ENCODE assay signal across 8 cellular contexts in genomic region chr13:75482070-75482819, GRCh38. TPM values are rescaled to one million over a fixed set of nuclear protein-coding genes. Genes with fewer than 3 reads are reported as not detected.
A peak's percentile ranks its signal among the peaks of the same experiment; 100 is the strongest.
DNase-seq lines count a peak whose midpoint lies in the region; ATAC-seq, FAIRE-seq and TF ChIP-seq lines count a peak whose summit lies in the region.

TSS of gene TBC1D4 (minus strand) at chr13:75482169. CDS start at chr13:75481767, 402 bp downstream.

- no peaks in the 10 kb centered on the region for H3K27me3 Mint-ChIP-seq in chondrocyte (ENCODE audit: low read depth)

- H3K27ac Mint-ChIP-seq in chondrocyte (ENCODE audit: unreplicated experiment): peak within 1 kb of the TSS; percentile 88

- H4K20me1 ChIP-seq in keratinocyte (ENCODE audit: control insufficient read depth, extremely low read depth, insufficient read depth, low read length): no peaks in the 10 kb centered on the region

- peak within 1 kb of the TSS; percentile 82 for H3K4me2 ChIP-seq in keratinocyte (ENCODE audit: control insufficient read depth, extremely low read depth, insufficient read depth, low read depth, low read length)

- peak; percentile 74 for ATAC-seq in GM18868 (IDR thresholded peaks at IDR 0.05; ENCODE audit: unreplicated experiment)
- ATAC-seq in HG03103 (IDR thresholded peaks at IDR 0.05; ENCODE audit: low read depth, unreplicated experiment): peak; percentile 74

- peak within 1 kb of the TSS; percentile 76 for H3K9ac ChIP-seq in keratinocyte (ENCODE audit: control insufficient read depth, extremely low read depth, insufficient read depth, low read length)

- H2AFZ ChIP-seq in keratinocyte (ENCODE audit: control insufficient read depth, low read length): peak within 1 kb of the TSS; percentile 86

- DNase-seq in AG20443 (ENCODE audit: low spot score) (peak; percentile 85), NCI-H2196 treated with DMSO at 0.1 percent for 48 hours (lab: John Stamatoyannopoulos, UW; ENCODE audit: unreplicated experiment) (peak; percentile 47), chondrocyte (ENCODE audit: low spot score) (peak; percentile 96), keratinocyte (ENCODE audit: low read depth, low spot score) (no peak)
- DNase-seq in stimulated activated CD4-positive, alpha-beta T cell treated with anti-CD3 and anti-CD28 coated beads, Interleukin-12 subunit alpha, Interleukin-12 subunit beta, amount 100 ng/mL, for 24 hours (ENCODE audit: low read depth in 2 of 2): peak; percentile 35 to 50

- H3K79me2 ChIP-seq in keratinocyte (ENCODE audit: control insufficient read depth, insufficient read depth, low read length): peaks cover 30% of the 10 kb centered on the region

- no peaks in the 10 kb centered on the region for H3K27me3 ChIP-seq in keratinocyte (ENCODE audit: control insufficient read depth, extremely low read depth, insufficient read depth, low read length)

- no peaks in the 10 kb centered on the region for H3K9me3 Mint-ChIP-seq in chondrocyte (ENCODE audit: low read depth)

- peaks cover 26% of the 10 kb centered on the region for H3K4me1 ChIP-seq in keratinocyte (ENCODE audit: control insufficient read depth, extremely low read depth, insufficient read depth, low read length)

- H3K36me3 Mint-ChIP-seq in chondrocyte (ENCODE audit: low read depth): no peaks in the 10 kb centered on the region

- FAIRE-seq in keratinocyte (lab: Jason Lieb, UNC): no peak

- TF ChIP-seq CTCF in WI38 (IDR thresholded peaks at IDR 0.05; ENCODE audit: low read depth, low read length) (peak; percentile 91), chondrocyte (IDR thresholded peaks at IDR 0.05) (peak; percentile 95), keratinocyte (optimal IDR thresholded peaks at IDR 0.05 in 1 of 3, IDR thresholded peaks at IDR 0.05 in 1 of 3, conservative IDR thresholded peaks at IDR 0.05 in 1 of 3; ENCODE audit: extremely low read depth in 1 of 3, insufficient read depth in 2 of 3, low read length in 3 of 3) (peak; percentile 60 to 81 (median 71))

- H3K27ac ChIP-seq in keratinocyte (ENCODE audit: control insufficient read depth, insufficient read depth, low read length): peak within 1 kb of the TSS; percentile 51

- no peaks in the 10 kb centered on the region for H3K36me3 ChIP-seq in keratinocyte (ENCODE audit: control insufficient read depth in 2 of 2, extremely low read depth in 1 of 2, insufficient read depth in 2 of 2, low read length in 2 of 2)

- H3K9me1 ChIP-seq in keratinocyte (ENCODE audit: control insufficient read depth, extremely low read depth, insufficient read depth, low read length): no peaks in the 10 kb centered on the region

- peaks cover 23% of the 10 kb centered on the region for H3K4me1 Mint-ChIP-seq in chondrocyte (ENCODE audit: low read depth)

- H3K4me3 ChIP-seq in WI38 (ENCODE audit: low read depth, low read length): peak within 1 kb of the TSS; percentile 75
- peak within 1 kb of the TSS; percentile 78 to 84 (median 81) for H3K4me3 ChIP-seq in keratinocyte (ENCODE audit: control insufficient read depth in 2 of 3, extremely low read depth in 1 of 3, insufficient read depth in 2 of 3, low read depth in 1 of 3, low read length in 3 of 3)

- no peaks in the 10 kb centered on the region for H3K9me3 ChIP-seq in keratinocyte (ENCODE audit: control insufficient read depth, low read depth, low read length)

- peak within 1 kb of the TSS; percentile 98 for H3K4me3 Mint-ChIP-seq in chondrocyte (ENCODE audit: unreplicated experiment)

- dilution Hi-C loops in keratinocyte (cut with MboI; ENCODE audit: extremely low pct_ligation_motif_present, low sequenced_read_pairs): no loop called here

RNA-seq across cellular contexts. Expression of gene TBC1D4, which starts in this region (rescaled TPM):
- 5.7 to 8.2 TPM (median 6.0 TPM) in 3 replicates for total RNA-seq in chondrocyte
- 14.2 to 18.7 TPM (median 16.6 TPM) in 3 replicates for polyA plus RNA-seq in keratinocyte
- 30.1 TPM for polyA plus RNA-seq in keratinocyte (2011; ENCODE audit: low read depth)
- 10.9 and 11.1 TPM in 2 replicates for polyA plus RNA-seq in keratinocyte (2011; cell fraction: cytosol; rRNA removed)
- polyA plus RNA-seq in keratinocyte (2011; cell fraction: nucleus; rRNA removed): 22.4 and 24.4 TPM in 2 replicates
- polyA plus RNA-seq in keratinocyte (2012; ENCODE audit: low replicate concordance): 6.7 and 11.5 TPM in 2 replicates
- 23.7 to 36.2 TPM (median 32.1 TPM) in 3 replicates for polyA minus RNA-seq in keratinocyte
- polyA minus RNA-seq in keratinocyte (2011; cell fraction: cytosol; rRNA and poly(A)+ RNA removed): 21.7 TPM
- 34.5 and 37.9 TPM in 2 replicates for polyA minus RNA-seq in keratinocyte (2011; cell fraction: nucleus; rRNA and poly(A)+ RNA removed)
